In the genomic region with DNA sequence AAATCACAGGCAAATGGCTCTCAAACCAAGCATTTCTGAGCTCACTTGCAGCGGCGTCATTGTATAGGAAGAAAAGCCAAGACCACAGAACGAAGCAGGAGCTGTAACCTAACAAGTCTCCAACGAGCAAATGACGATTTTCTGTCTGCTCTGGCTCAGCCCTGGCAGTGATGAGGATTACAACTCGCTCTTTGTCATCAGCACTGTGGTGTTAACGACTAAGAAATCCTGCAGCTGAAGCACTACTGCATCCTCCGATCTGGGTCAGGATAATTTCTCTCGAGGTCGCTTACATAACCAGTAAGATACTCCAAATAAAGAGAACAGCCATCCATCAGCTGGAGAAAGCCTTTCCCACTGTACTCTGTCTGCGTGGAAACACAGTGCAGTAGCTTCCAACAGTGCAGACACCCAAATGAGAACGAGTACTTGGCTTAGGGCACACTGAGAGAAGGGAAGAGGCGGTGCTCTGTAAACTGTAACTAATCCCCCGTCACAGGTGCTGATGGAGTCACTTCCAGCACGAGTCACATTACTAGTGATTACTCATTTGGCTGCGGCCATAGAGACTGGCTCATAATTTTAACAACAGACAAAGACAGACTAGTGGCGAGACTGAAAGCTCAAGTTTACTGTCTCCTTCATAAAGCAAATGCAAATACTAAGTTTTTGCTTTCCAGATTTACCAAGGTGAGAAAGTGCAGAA, we compare ENCODE assay signal across 8 cellular contexts.
A peak's percentile ranks its signal among the peaks of the same experiment; 100 is the strongest.
DNase-seq lines count a peak whose midpoint lies in the region; ATAC-seq, FAIRE-seq and TF ChIP-seq lines count a peak whose summit lies in the region.

No MANE protein-coding gene starts in this region.

- H3K4me1 ChIP-seq in endothelial cell of umbilical vein (ENCODE audit: control insufficient read depth, extremely low read depth, insufficient read depth, low read length), result peaks cover 31% of the 10 kb centered on the region

- POLR2A ChIA-PET in endothelial cell of umbilical vein (lab: Charles Lee), result interaction anchor here (0.6 to 3.3 kb wide), 17 partner anchors 9 to 451 kb away, joined by 3 to 20 read pairs (median 4); a partner anchor contains a TSS

- H3K36me3 ChIP-seq in endothelial cell of umbilical vein (ENCODE audit: control insufficient read depth in 2 of 2, extremely low read depth in 1 of 2, insufficient read depth in 2 of 2, low read length in 2 of 2), result no peaks in the 10 kb centered on the region

- H3K4me3 ChIP-seq in endothelial cell of umbilical vein (replicated peaks in 1 of 3; ENCODE audit: insufficient read depth in 1 of 3, low read depth in 1 of 3, low read length in 3 of 3), result peak overlapping the region; percentile 75 to 99 (median 85)

- H3K9me3 ChIP-seq in endothelial cell of umbilical vein (replicated peaks; ENCODE audit: control insufficient read depth, insufficient read depth, low read length), result no peaks in the 10 kb centered on the region

- dilution Hi-C loops in endothelial cell of umbilical vein (cut with MboI; ENCODE audit: extremely low pct_ligation_motif_present, low sequenced_read_pairs), result no loop called here

- TSS peak; percentile 60 for BruUV-seq in endothelial cell of umbilical vein (replicated peaks; lab: Mats Ljungman, UMichigan)

- H3K27me3 ChIP-seq in endothelial cell of umbilical vein (ENCODE audit: control insufficient read depth in 2 of 2, insufficient read depth in 2 of 2, low read length in 2 of 2), result no peaks in the 10 kb centered on the region

- H3K79me2 ChIP-seq in endothelial cell of umbilical vein (ENCODE audit: control insufficient read depth, insufficient read depth, low read length), result peaks cover 78% of the 10 kb centered on the region

- no peaks in the 10 kb centered on the region for H3K9me1 ChIP-seq in endothelial cell of umbilical vein (replicated peaks; ENCODE audit: control insufficient read depth, extremely low read depth, insufficient read depth, low read length)

- CTCF ChIA-PET in endothelial cell of umbilical vein (lab: Charles Lee), result interaction anchor here (0.6 to 4.2 kb wide), 22 partner anchors 9 to 451 kb away, joined by 3 to 31 read pairs (median 5); a partner anchor contains a TSS

- DNase-seq in COR-L47 (lab: John Stamatoyannopoulos, UW) (peak; percentile 100), HS-27A (ENCODE audit: low read depth) (peak; percentile 72), NK-92 (lab: John Stamatoyannopoulos, UW; ENCODE audit: unreplicated experiment) (peak; percentile 13), endothelial cell of umbilical vein (ENCODE audit: low read depth, low spot score) (peak; percentile 98), middle frontal gyrus (ENCODE audit: extremely low spot score, low spot score) (peak; percentile 73)
- peak; percentile 78 for DNase-seq in activated CD8-positive, alpha-beta memory T cell treated with anti-CD3 and anti-CD28 coated beads, Interleukin-2, amount 50 U/mL, for 1 hour (ENCODE audit: extremely low read depth)
- peak; percentile 36 to 50 for DNase-seq in stimulated activated CD8-positive, alpha-beta memory T cell treated with anti-CD3 and anti-CD28 coated beads, Interleukin-2, amount 100 ng/mL, for 48 hours (ENCODE audit: low read depth in 2 of 2)

- TF ChIP-seq CTCF in endothelial cell of umbilical vein (IDR thresholded peaks at IDR 0.05; ENCODE audit: extremely low read depth in 1 of 2, insufficient read depth in 1 of 2, low read depth in 1 of 2, low read length in 2 of 2), result peak in 1 of 2 donors; percentile 23

- intact Hi-C loops in endothelial cell of umbilical vein (cut with micrococcal nuclease), result loop anchor here (1.0 to 5.0 kb wide), 9 partner anchors 52 to 498 kb away; no protein-coding TSS in a partner anchor

- peak; percentile 97 for ATAC-seq in GM19467 (IDR thresholded peaks at IDR 0.05; ENCODE audit: unreplicated experiment)

- H3K27ac ChIP-seq in endothelial cell of umbilical vein (ENCODE audit: insufficient read depth, low read depth, low read length), result peak overlapping the region; percentile 92

- H3K4me2 ChIP-seq in endothelial cell of umbilical vein (ENCODE audit: insufficient read depth, low read length), result peak overlapping the region; percentile 98

- peak; percentile 99 for TF ChIP-seq POLR2A in endothelial cell of umbilical vein (IDR thresholded peaks at IDR 0.05; ENCODE audit: low read depth, low read length)

- H2AFZ ChIP-seq in endothelial cell of umbilical vein (ENCODE audit: low read depth, low read length), result no peak overlapping the region

- peak; percentile 77 for FAIRE-seq in endothelial cell of umbilical vein (lab: Jason Lieb, UNC)

- H3K9ac ChIP-seq in endothelial cell of umbilical vein (replicated peaks; ENCODE audit: extremely low read depth, insufficient read depth, low read length), result peak overlapping the region; percentile 100

- peaks cover 4% of the 10 kb centered on the region for H4K20me1 ChIP-seq in endothelial cell of umbilical vein (replicated peaks; ENCODE audit: control insufficient read depth, extremely low read depth, insufficient read depth, low read length)

TF ChIP-seq in endothelial cell of umbilical vein, 7 proteins besides CTCF, POLR2A, EP300 and RAD21:
- TF ChIP-seq FOS (IDR thresholded peaks at IDR 0.05; ENCODE audit: borderline replicate concordance, insufficient read depth, low read length), result peak; percentile 87
- no peak for TF ChIP-seq MYC (IDR thresholded peaks at IDR 0.05; ENCODE audit: low read depth, low read length)
- TF ChIP-seq JUN (IDR thresholded peaks at IDR 0.05; ENCODE audit: borderline replicate concordance, insufficient read depth, insufficient read length, low read depth), result peak; percentile 89
- TF ChIP-seq EZH2 (IDR thresholded peaks at IDR 0.05; ENCODE audit: borderline replicate concordance, low read depth, low read length, severe bottlenecking), result no peak
- peak; percentile 97 for TF ChIP-seq POLR2AphosphoS5 (IDR thresholded peaks at IDR 0.05; ENCODE audit: insufficient read depth, low read depth, low read length)

Comparison
In these comparisons a context has a peak if more than half of its experiments do, and no peak if none do; other contexts are left out.
1. Peak in every context shown above with its lines: DNase-seq, ATAC-seq, H3K4me3 ChIP-seq and H3K27ac ChIP-seq.
2. DNase-seq: peak in every context shown above with its lines; median percentile 100 in COR-L47; 98 in endothelial cell of umbilical vein; 78 in activated CD8-positive, alpha-beta memory T cell treated with anti-CD3 and anti-CD28 coated beads, Interleukin-2, amount 50 U/mL, for 1 hour; 73 in middle frontal gyrus; 72 in HS-27A; 43 in stimulated activated CD8-positive, alpha-beta memory T cell treated with anti-CD3 and anti-CD28 coated beads, Interleukin-2, amount 100 ng/mL, for 48 hours; 13 in NK-92.